In genomic region chr2:42914314-42914713, GRCh38 we compare ENCODE assay signal across 21 cellular contexts.
"Had no signal": no experiment of that assay in that cellular context is flagged by ENCODE, and none has a peak within 500 bp of the region (broad histone marks: within the 10 kb centered on the region; RNA-seq: fewer than 3 reads in every experiment).

No MANE protein-coding gene starts in this region.

- ATAC-seq: activated CD8-positive, alpha-beta T cell treated with anti-CD3 and anti-CD28 coated beads for 36 hours; activated naive CD4-positive, alpha-beta T cell treated with anti-CD3 and anti-CD28 coated beads, Interleukin-2, amount 50 U/mL, for 72 hours; activated T-cell treated with anti-CD3 and anti-CD28 coated beads, Interleukin-2, amount 50 U/mL, for 72 hours; foreskin keratinocyte; T-helper 17 cell had no signal

- H3K4me3 Mint-ChIP-seq: activated B cell treated with CpG ODN at 0.5 μM for 24 hours; activated CD8-positive, alpha-beta T cell treated with anti-CD3 and anti-CD28 coated beads for 36 hours; activated T-cell treated with anti-CD3 and anti-CD28 coated beads, Interleukin-2, amount 50 U/mL, for 72 hours; naive B cell; neural progenitor cell; T-helper 17 cell had no signal

- H3K4me3 ChIP-seq: coronary artery, lung, neural progenitor cell, ovary, right lobe of liver, thoracic aorta had no signal

- H3K27me3 Mint-ChIP-seq: activated CD8-positive, alpha-beta T cell treated with anti-CD3 and anti-CD28 coated beads for 36 hours had no signal

- H3K27ac ChIP-seq: coronary artery, foreskin keratinocyte, neural progenitor cell, ovary had no signal

- H3K27me3 ChIP-seq: foreskin keratinocyte, neural progenitor cell, ovary, right lobe of liver had no signal

- H3K36me3 ChIP-seq: neural progenitor cell, ovary, right lobe of liver, thoracic aorta had no signal

- H3K9me3 Mint-ChIP-seq: activated B cell treated with CpG ODN at 0.5 μM for 24 hours; activated CD8-positive, alpha-beta T cell treated with anti-CD3 and anti-CD28 coated beads for 36 hours; activated naive CD4-positive, alpha-beta T cell treated with anti-CD3 and anti-CD28 coated beads, Interleukin-2, amount 50 U/mL, for 72 hours; activated T-cell treated with anti-CD3 and anti-CD28 coated beads, Interleukin-2, amount 50 U/mL, for 72 hours; naive B cell had no signal

- DNase-seq: activated B cell treated with CpG ODN at 0.5 μM for 24 hours; activated CD4-positive, alpha-beta T cell treated with anti-CD3 and anti-CD28 coated beads for 48 hours; activated CD8-positive, alpha-beta memory T cell treated with anti-CD3 and anti-CD28 coated beads, Interleukin-2, amount 50 U/mL, for 4 hours; activated CD8-positive, alpha-beta T cell treated with anti-CD3 and anti-CD28 coated beads for 36 hours; activated gamma-delta T cell; activated T-cell treated with anti-CD3 and anti-CD28 coated beads, Interleukin-2, amount 50 U/mL, for 72 hours; amniotic stem cell; central memory CD4-positive, alpha-beta T cell; effector CD4-positive, alpha-beta T cell; foreskin keratinocyte; glutamatergic neuron; naive B cell; ovary; right lobe of liver; stimulated activated CD4-positive, alpha-beta T cell treated with anti-CD3 and anti-CD28 coated beads, Interleukin-1b, Interleukin-23, amount 100 ng/mL, for 48 hours; T-helper 17 cell had no signal

- H3K4me1 ChIP-seq: right lobe of liver had no signal

- H3K27ac Mint-ChIP-seq: activated B cell treated with CpG ODN at 0.5 μM for 24 hours; activated CD8-positive, alpha-beta T cell treated with anti-CD3 and anti-CD28 coated beads for 36 hours; activated naive CD4-positive, alpha-beta T cell treated with anti-CD3 and anti-CD28 coated beads, Interleukin-2, amount 50 U/mL, for 72 hours; activated T-cell treated with anti-CD3 and anti-CD28 coated beads, Interleukin-2, amount 50 U/mL, for 72 hours; naive B cell; neural progenitor cell had no signal

- H3K36me3 Mint-ChIP-seq: activated naive CD4-positive, alpha-beta T cell treated with anti-CD3 and anti-CD28 coated beads, Interleukin-2, amount 50 U/mL, for 72 hours had no signal

- H3K9me3 ChIP-seq: ovary, right lobe of liver, thoracic aorta had no signal
